ENCODE assay signal across 8 cellular contexts in the genomic region with DNA sequence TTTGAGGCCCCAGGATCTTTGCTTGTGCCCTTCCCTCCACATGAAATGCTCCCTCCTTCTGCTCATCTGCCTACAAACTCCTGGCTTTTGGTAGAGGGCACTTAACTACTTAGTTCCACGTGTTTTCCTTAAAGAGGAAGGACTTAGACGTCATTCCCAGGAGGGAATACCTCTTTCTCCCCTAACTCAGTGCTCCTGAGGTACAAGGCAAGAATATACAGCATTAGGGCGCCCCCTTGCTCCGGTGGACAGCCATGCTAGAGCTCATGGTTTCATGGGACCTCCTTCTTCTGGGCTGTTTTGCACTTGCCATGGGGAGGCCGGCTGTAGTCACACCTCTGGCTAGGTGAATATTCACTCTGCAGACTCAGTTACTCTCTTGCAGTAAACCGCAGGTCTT.
DNase-seq lines count a peak whose midpoint lies in the region; ATAC-seq, FAIRE-seq and TF ChIP-seq lines count a peak whose summit lies in the region.

No MANE protein-coding gene starts in this region.

- DNase-seq in DMS53 (lab: John Stamatoyannopoulos, UW) = peak; percentile 80
- DNase-seq in NCI-H69 (lab: John Stamatoyannopoulos, UW) = peak; percentile 45
- peak; percentile 69 for DNase-seq in bronchial epithelial cell (ENCODE audit: low read depth)
- peak in 2 of 3 donors; percentile 54 to 68 for DNase-seq in mucosa of descending colon
- DNase-seq in uterus = no peak
- no peak for DNase-seq in NCI-H2171 (lab: John Stamatoyannopoulos, UW)

- H3K4me1 ChIP-seq in mucosa of descending colon (ENCODE audit: low read depth) = no peaks in the 10 kb centered on the region
- no peaks in the 10 kb centered on the region for H3K4me1 ChIP-seq in uterus

- intact Hi-C loops in mucosa of descending colon (cut with DNase I, micrococcal nuclease) (no loop called here), uterus (cut with DNase I; ENCODE audit: low total_unique reads) (no loop called here)

- H3K9me3 ChIP-seq in mucosa of descending colon (no peaks in the 10 kb centered on the region), uterus (no peaks in the 10 kb centered on the region)

- H3K36me3 ChIP-seq in bronchial epithelial cell (ENCODE audit: control insufficient read depth, insufficient read depth, low read length) = no peaks in the 10 kb centered on the region
- no peaks in the 10 kb centered on the region for H3K36me3 ChIP-seq in mucosa of descending colon (ENCODE audit: low read depth)
- H3K36me3 ChIP-seq in uterus = no peaks in the 10 kb centered on the region

- no peak for TF ChIP-seq POLR2A in uterus (IDR thresholded peaks at IDR 0.05)

- ATAC-seq in GM21825 (IDR thresholded peaks at IDR 0.05; ENCODE audit: unreplicated experiment) (peak; percentile 63), mucosa of descending colon (peak; percentile 26), HG02870 (IDR thresholded peaks at IDR 0.05; ENCODE audit: unreplicated experiment) (no peak)

- H3K27me3 ChIP-seq in bronchial epithelial cell (ENCODE audit: control insufficient read depth, insufficient read depth, low read length) = no peaks in the 10 kb centered on the region
- H3K27me3 ChIP-seq in uterus = no peaks in the 10 kb centered on the region

- TF ChIP-seq CTCF in bronchial epithelial cell (IDR thresholded peaks at IDR 0.05; ENCODE audit: insufficient read depth, low read length, severe bottlenecking) (peak; percentile 84), mucosa of descending colon (IDR thresholded peaks at IDR 0.05) (no peak), uterus (IDR thresholded peaks at IDR 0.05) (peak in 1 of 4 experiments; percentile 19)

- H3K27ac ChIP-seq in uterus = no peak overlapping the region

- no peak for FAIRE-seq in bronchial epithelial cell (lab: Jason Lieb, UNC)

- H3K4me3 ChIP-seq in bronchial epithelial cell (ENCODE audit: low read depth, low read length) (no peak overlapping the region), mucosa of descending colon (no peak overlapping the region), uterus (no peak overlapping the region)

Comparison
In these comparisons a context has a peak if more than half of its experiments do, and no peak if none do; other contexts are left out.
1. DNase-seq: peak in DMS53 (single experiment), NCI-H69 (single experiment), bronchial epithelial cell (single experiment) and mucosa of descending colon (2 of 3); none in uterus (0 of 2) and NCI-H2171 (single experiment).